In the genomic region with DNA sequence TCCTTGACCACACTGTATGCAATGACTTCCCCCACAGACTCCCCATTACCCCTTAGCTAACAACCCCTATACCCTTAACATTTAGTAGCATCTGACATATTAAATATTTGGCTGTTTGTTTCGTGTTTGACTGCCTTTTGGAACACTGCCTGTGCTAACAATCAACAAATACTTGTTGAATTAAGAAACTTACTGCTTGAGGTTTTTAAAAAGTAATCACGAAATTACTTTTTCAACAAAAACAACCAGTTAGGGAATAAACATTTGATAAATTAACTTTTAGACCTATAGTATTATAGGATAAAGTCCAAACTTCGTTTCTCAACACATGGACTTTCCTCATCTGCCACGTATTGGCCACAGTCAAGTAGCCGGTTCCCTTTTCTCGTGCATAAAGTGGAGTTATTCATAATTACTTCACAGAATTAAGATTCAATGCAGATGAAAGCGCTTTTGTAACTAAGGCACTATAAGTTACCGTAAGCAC, we compare ENCODE assay signal across 8 cellular contexts. TPM values are rescaled to one million over a fixed set of nuclear protein-coding genes. Genes with fewer than 3 reads are reported as not detected.
DNase-seq lines count a peak whose midpoint lies in the region; ATAC-seq, FAIRE-seq and TF ChIP-seq lines count a peak whose summit lies in the region.

No MANE protein-coding gene starts in this region.

- H4K20me1 ChIP-seq in K562 (replicated peaks; ENCODE audit: control insufficient read depth, insufficient read depth, low read length), result no peaks in the 10 kb centered on the region

- H3K4me1 Mint-ChIP-seq in activated CD4-positive, alpha-beta T cell treated with anti-CD3 and anti-CD28 coated beads, Interleukin-2, amount 10 ng/mL, durations not matched to agents 7 days and 5 days, result peaks cover 23% of the 10 kb centered on the region
- peaks cover 8 to 22% (median 17%) of the 10 kb centered on the region in 3 donors for H3K4me1 Mint-ChIP-seq in naive B cell

- peak overlapping the region; percentile 96; the same call in 1 of the 2 replicates for H3K4me3 ChIP-seq in K562

- 17% methylated on average over 8 of the region's 8 CpGs for WGBS in K562 (ENCODE audit: insufficient coverage, low coverage, missing lambda C conversion rate)

- no peak overlapping the region for H3K27ac Mint-ChIP-seq in activated CD4-positive, alpha-beta T cell treated with anti-CD3 and anti-CD28 coated beads, Interleukin-2, amount 10 ng/mL, durations not matched to agents 7 days and 5 days
- peak overlapping the region in 5 of 6 donors; percentile 76 to 95 (median 85) for H3K27ac Mint-ChIP-seq in naive B cell

- H3K36me3 Mint-ChIP-seq in activated CD4-positive, alpha-beta T cell treated with anti-CD3 and anti-CD28 coated beads, Interleukin-2, amount 10 ng/mL, durations not matched to agents 7 days and 5 days (ENCODE audit: low read depth), result peaks cover 13% of the 10 kb centered on the region
- H3K36me3 Mint-ChIP-seq in naive B cell, result peaks cover 0 to 9% of the 10 kb centered on the region in 2 donors

- peaks cover 16% of the 10 kb centered on the region for H3K79me2 ChIP-seq in K562 (ENCODE audit: control insufficient read depth, insufficient read depth, low read length)

- FAIRE-seq in K562 (lab: Jason Lieb, UNC), result no peak

- H3K27me3 ChIP-seq in K562 (ENCODE audit: control insufficient read depth in 2 of 2, insufficient read depth in 2 of 2, low read length in 2 of 2), result no peaks in the 10 kb centered on the region

- no peaks in the 10 kb centered on the region for H3K9me1 ChIP-seq in K562 (ENCODE audit: control insufficient read depth, insufficient read depth, low read length)

- DNase-seq in activated CD4-positive, alpha-beta T cell treated with anti-CD3 and anti-CD28 coated beads, Interleukin-2, amount 10 ng/mL, durations not matched to agents 7 days and 5 days, result no peak
- no peak for DNase-seq in activated CD4-positive, alpha-beta T cell treated with anti-CD3 and anti-CD28 coated beads, Interleukin-2, amount 50 U/mL, for 48 hours
- DNase-seq in K562 (ENCODE audit: extremely low read depth in 1 of 4, low spot score in 3 of 4), result no peak
- DNase-seq in naive B cell, result no peak
- DNase-seq in stimulated activated CD4-positive, alpha-beta T cell treated with anti-CD3 and anti-CD28 coated beads, Interleukin-4, amount 100 ng/mL, for 4 hours, result no peak
- DNase-seq in DMS153 (lab: John Stamatoyannopoulos, UW), result no peak
- no peak for DNase-seq in NCI-H82 treated with DMSO at 0.1 percent for 48 hours (lab: John Stamatoyannopoulos, UW; ENCODE audit: unreplicated experiment)

- H3K4me1 ChIP-seq in K562 (replicated peaks in 1 of 2; ENCODE audit: control insufficient read depth in 2 of 2, insufficient read depth in 2 of 2, low read length in 2 of 2), result peaks cover 2 to 7% of the 10 kb centered on the region in 2 experiments; a peak in 2 of 5 replicates

- H3K36me3 ChIP-seq in K562 (ENCODE audit: control insufficient read depth, insufficient read depth, low read length), result peaks cover 18% of the 10 kb centered on the region

- H3K27ac ChIP-seq in K562 (ENCODE audit: extremely low read depth, low read depth, low read length), result no peak overlapping the region

- TF ChIP-seq RAD21 in K562 (CRISPR knock-in tag; conservative IDR thresholded peaks at IDR 0.05 in 1 of 2, IDR thresholded peaks at IDR 0.05 in 1 of 2), result no peak

- BruUV-seq in K562 (replicated peaks; lab: Mats Ljungman, UMichigan), result no TSS peak

- peaks cover 2% of the 10 kb centered on the region for H3K27me3 Mint-ChIP-seq in activated CD4-positive, alpha-beta T cell treated with anti-CD3 and anti-CD28 coated beads, Interleukin-2, amount 10 ng/mL, durations not matched to agents 7 days and 5 days
- peaks cover 0 to 4% (median 0%) of the 10 kb centered on the region in 3 donors for H3K27me3 Mint-ChIP-seq in naive B cell

- POLR2A ChIA-PET in activated CD4-positive, alpha-beta T cell treated with anti-CD3 and anti-CD28 coated beads, Interleukin-2, amount 10 ng/mL, durations not matched to agents 7 days and 5 days (lab: Charles Lee), result interaction anchor here (0.8 kb wide), 1 partner anchor 25 kb away, joined by 5 read pairs; a partner anchor contains a TSS
- POLR2A ChIA-PET in K562 (lab: Yijun Ruan, JAX), result interaction anchor here (1.5 kb wide), 1 partner anchor 10 kb away, joined by 6 read pairs; no protein-coding TSS in a partner anchor

- peak; percentile 16 for ATAC-seq in HG03135 (IDR thresholded peaks at IDR 0.05; ENCODE audit: unreplicated experiment)
- no peak for ATAC-seq in K562
- peak in 1 of 2 donors; percentile 5 for ATAC-seq in naive B cell (ENCODE audit: low read depth in 2 of 2)

- peak overlapping the region; percentile 69 for H3K4me2 ChIP-seq in K562 (ENCODE audit: insufficient read depth, low read length)

- no peak for TF ChIP-seq CTCF in K562 (IDR thresholded peaks at IDR 0.05 in 2 of 3, conservative IDR thresholded peaks at IDR 0.05 in 1 of 3; ENCODE audit: insufficient read depth in 2 of 3, low read depth in 1 of 3, low read length in 3 of 3)

- TF ChIP-seq POLR2A in K562 (conservative IDR thresholded peaks at IDR 0.05), result no peak

- H3K9me3 Mint-ChIP-seq in activated CD4-positive, alpha-beta T cell treated with anti-CD3 and anti-CD28 coated beads, Interleukin-2, amount 10 ng/mL, durations not matched to agents 7 days and 5 days, result no peaks in the 10 kb centered on the region
- peaks cover 0 to 1% (median 0%) of the 10 kb centered on the region in 7 donors for H3K9me3 Mint-ChIP-seq in naive B cell

- in situ Hi-C loops in K562 (cut with MboI), result no loop called here

- no peak overlapping the region for H3K9ac ChIP-seq in K562 (ENCODE audit: insufficient read depth in 1 of 2, low read depth in 2 of 2, low read length in 2 of 2)

- CTCF ChIA-PET in activated CD4-positive, alpha-beta T cell treated with anti-CD3 and anti-CD28 coated beads, Interleukin-2, amount 10 ng/mL, durations not matched to agents 7 days and 5 days (lab: Charles Lee), result interaction anchor here (0.9 to 1.4 kb wide), 5 partner anchors 17 to 150 kb away, joined by 3 to 10 read pairs (median 3); a partner anchor contains a TSS
- CTCF ChIA-PET in K562 (lab: Yijun Ruan, JAX; ENCODE audit: low intra/inter-chr PET ratio), result no interaction called here

- TF ChIP-seq EP300 in K562 (IDR thresholded peaks at IDR 0.05; ENCODE audit: low read length), result no peak

- intact Hi-C loops in K562 (cut with micrococcal nuclease), result loop anchor here (5.0 kb wide), 3 partner anchors 89 to 151 kb away; a partner anchor contains a TSS

- peak overlapping the region; percentile 87 for H3K4me3 Mint-ChIP-seq in activated CD4-positive, alpha-beta T cell treated with anti-CD3 and anti-CD28 coated beads, Interleukin-2, amount 10 ng/mL, durations not matched to agents 7 days and 5 days
- H3K4me3 Mint-ChIP-seq in naive B cell, result peak overlapping the region; percentile 81 to 94 (median 91)

- 0 out of 2 replicates have a peak, but pooled peaks cover 3% of the 10 kb centered on the region for H3K9me3 ChIP-seq in K562 (replicated peaks; ENCODE audit: control insufficient read depth, insufficient read depth, low read depth, low read length)

- peak overlapping the region; percentile 86 for H2AFZ ChIP-seq in K562 (ENCODE audit: low read depth, low read length)

RNA-seq across cellular contexts. Expression of a gene that starts 0.6 kb away (rescaled TPM):
- total RNA-seq in activated CD4-positive, alpha-beta T cell treated with anti-CD3 and anti-CD28 coated beads, Interleukin-2, amount 10 ng/mL, durations not matched to agents 7 days and 5 days, result 10 to 100 TPM; 16.8 to 17.4 TPM
- total RNA-seq in K562 (2011; cell fraction: chromatin; rRNA removed; ENCODE audit: low replicate concordance), result 20.4 and 46.7 TPM in 2 replicates
- total RNA-seq in K562 (2011; cell fraction: nucleolus; rRNA removed), result 9.5 and 13.3 TPM in 2 replicates
- total RNA-seq in K562 (2011; cell fraction: nucleoplasm; rRNA removed), result 26.5 and 30.5 TPM in 2 replicates
- total RNA-seq in K562 (2014; rRNA removed) (11.1 and 13.7 TPM in 2 replicates), K562 (2014; rRNA removed; fragmentation: Illumina TruSeq; extraction: Trizol) (23.3 and 27.6 TPM in 2 replicates), K562 (2015; rRNA removed; fragmentation: Illumina TruSeq; extraction: Trizol) (20.8 and 22.9 TPM in 2 replicates), K562 (2021) (21.9 and 24.0 TPM in 2 replicates)
- polyA plus RNA-seq in K562 (2011; rRNA removed) (12.3 and 22.3 TPM in 2 replicates), K562 (2014; fragmentation: Illumina TruSeq; extraction: Trizol) (13.3 and 14.3 TPM in 2 replicates), K562 (2014; fragmentation: Nextera tagmentation; extraction: Ambion mirVana) (10 to 100 TPM; 11.0 to 13.1 TPM), K562 (2014; rRNA removed) (12.1 and 12.3 TPM in 2 replicates), naive B cell (ENCODE audit: low read depth in 6 of 6) (1 to 10 TPM; 3.1 to 8.1 (median 6.7) TPM)
- polyA plus RNA-seq in K562 (2011; cell fraction: cytosol; rRNA removed), result 2.6 and 4.5 TPM in 2 replicates
- 9.0 and 9.3 TPM in 2 replicates for polyA plus RNA-seq in K562 (2011; cell fraction: nucleus; rRNA removed)
- 9.6 and 13.6 TPM in 2 replicates for polyA plus RNA-seq in K562 (2012)
- polyA minus RNA-seq in K562 (2011; rRNA and poly(A)+ RNA removed), result 27.1 and 28.2 TPM in 2 replicates
- polyA minus RNA-seq in K562 (2011; cell fraction: cytosol; rRNA and poly(A)+ RNA removed), result 7.3 and 12.7 TPM in 2 replicates
- polyA minus RNA-seq in K562 (2011; cell fraction: nucleus; rRNA and poly(A)+ RNA removed), result 30.2 and 42.3 TPM in 2 replicates

RNA-seq across cellular contexts. Expression of a gene that starts 25.3 kb away (rescaled TPM):
- not detected for total RNA-seq in activated CD4-positive, alpha-beta T cell treated with anti-CD3 and anti-CD28 coated beads, Interleukin-2, amount 10 ng/mL, durations not matched to agents 7 days and 5 days
- not detected in 2 replicates for total RNA-seq in K562 (2011; cell fraction: chromatin; rRNA removed; ENCODE audit: low replicate concordance)
- total RNA-seq in K562 (2011; cell fraction: nucleolus; rRNA removed), result not detected in 2 replicates
- total RNA-seq in K562 (2011; cell fraction: nucleoplasm; rRNA removed), result not detected in 2 replicates
- total RNA-seq in K562 (2014; rRNA removed) (not detected in 2 replicates), K562 (2014; rRNA removed; fragmentation: Illumina TruSeq; extraction: Trizol) (not detected in 2 replicates), K562 (2015; rRNA removed; fragmentation: Illumina TruSeq; extraction: Trizol) (not detected in 2 replicates), K562 (2021) (not detected in 2 replicates)
- polyA plus RNA-seq in K562 (2011; rRNA removed) (not detected in 2 replicates), K562 (2014; fragmentation: Illumina TruSeq; extraction: Trizol) (not detected in 2 replicates), K562 (2014; fragmentation: Nextera tagmentation; extraction: Ambion mirVana) (not detected), K562 (2014; rRNA removed) (not detected in 2 replicates), naive B cell (ENCODE audit: low read depth in 6 of 6) (not detected)
- not detected in 2 replicates for polyA plus RNA-seq in K562 (2011; cell fraction: cytosol; rRNA removed)
- not detected in 2 replicates for polyA plus RNA-seq in K562 (2011; cell fraction: nucleus; rRNA removed)
- not detected in 2 replicates for polyA plus RNA-seq in K562 (2012)
- not detected in 2 replicates for polyA minus RNA-seq in K562 (2011; rRNA and poly(A)+ RNA removed)
- polyA minus RNA-seq in K562 (2011; cell fraction: cytosol; rRNA and poly(A)+ RNA removed), result not detected in 2 replicates
- polyA minus RNA-seq in K562 (2011; cell fraction: nucleus; rRNA and poly(A)+ RNA removed), result not detected in 2 replicates

RNA-seq across cellular contexts. Expression of a gene that starts 45.3 kb away (rescaled TPM):
- not detected for total RNA-seq in activated CD4-positive, alpha-beta T cell treated with anti-CD3 and anti-CD28 coated beads, Interleukin-2, amount 10 ng/mL, durations not matched to agents 7 days and 5 days
- not detected in 2 replicates for total RNA-seq in K562 (2011; cell fraction: chromatin; rRNA removed; ENCODE audit: low replicate concordance)
- not detected in 2 replicates for total RNA-seq in K562 (2011; cell fraction: nucleolus; rRNA removed)
- total RNA-seq in K562 (2011; cell fraction: nucleoplasm; rRNA removed), result not detected in 2 replicates
- total RNA-seq in K562 (2014; rRNA removed) (not detected in 2 replicates), K562 (2014; rRNA removed; fragmentation: Illumina TruSeq; extraction: Trizol) (not detected in 2 replicates), K562 (2015; rRNA removed; fragmentation: Illumina TruSeq; extraction: Trizol) (not detected in 2 replicates), K562 (2021) (not detected in 2 replicates)
- polyA plus RNA-seq in K562 (2011; rRNA removed) (not detected in 2 replicates), K562 (2014; fragmentation: Illumina TruSeq; extraction: Trizol) (not detected in 2 replicates), K562 (2014; fragmentation: Nextera tagmentation; extraction: Ambion mirVana) (not detected), K562 (2014; rRNA removed) (not detected in 2 replicates), naive B cell (ENCODE audit: low read depth in 6 of 6) (not detected)
- polyA plus RNA-seq in K562 (2011; cell fraction: cytosol; rRNA removed), result not detected in 2 replicates
- polyA plus RNA-seq in K562 (2011; cell fraction: nucleus; rRNA removed), result not detected in 2 replicates
- not detected in 2 replicates for polyA plus RNA-seq in K562 (2012)
- polyA minus RNA-seq in K562 (2011; rRNA and poly(A)+ RNA removed), result not detected in 2 replicates
- not detected in 2 replicates for polyA minus RNA-seq in K562 (2011; cell fraction: cytosol; rRNA and poly(A)+ RNA removed)
- not detected in 2 replicates for polyA minus RNA-seq in K562 (2011; cell fraction: nucleus; rRNA and poly(A)+ RNA removed)
